11 cellular contexts compared by ENCODE assay signal in the genomic region with DNA sequence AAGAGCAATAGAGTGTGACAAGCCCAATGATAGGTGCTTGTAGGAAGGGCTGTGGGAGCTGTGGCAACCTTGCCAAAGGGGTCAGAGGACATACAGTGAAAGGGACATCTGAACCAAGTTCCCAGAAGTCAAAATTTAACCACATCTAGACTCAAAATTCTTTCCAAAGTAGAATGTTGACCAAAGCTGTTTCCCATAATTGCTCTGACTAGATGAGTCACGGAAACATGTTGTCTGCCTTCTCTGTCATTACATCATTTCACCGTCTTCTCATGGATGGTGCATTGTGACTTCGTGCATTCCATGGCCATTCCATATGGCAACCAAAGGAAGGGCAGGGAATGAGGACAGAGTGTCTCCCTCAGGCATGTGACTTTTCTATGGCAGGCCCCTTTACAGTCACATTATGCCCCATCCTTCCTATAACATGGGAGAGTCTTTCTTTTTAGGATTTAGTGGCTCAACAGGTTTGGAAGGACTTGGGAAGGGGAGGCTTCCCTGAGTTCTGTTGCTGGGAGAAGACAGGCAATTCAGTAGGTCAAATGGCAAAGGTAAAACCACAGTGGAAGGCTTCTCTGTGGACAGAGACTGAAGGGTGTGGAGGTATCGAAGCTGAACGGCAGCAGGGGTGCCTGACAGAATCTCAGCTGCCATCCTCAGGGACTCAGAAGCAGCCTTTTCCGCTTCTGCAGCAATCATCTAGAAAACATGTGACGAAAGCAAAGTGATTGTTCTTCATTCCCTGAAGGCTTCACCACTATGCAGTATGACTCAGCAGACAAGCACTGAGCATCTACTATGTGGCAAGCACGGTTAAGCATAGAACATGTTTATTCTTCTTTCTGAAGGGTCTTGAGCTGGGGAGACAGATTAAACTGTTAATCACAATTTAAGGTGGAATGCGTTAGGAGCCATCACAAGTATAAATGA. TPM values are rescaled to one million over a fixed set of nuclear protein-coding genes. Genes with fewer than 3 reads are reported as not detected.
DNase-seq lines count a peak whose midpoint lies in the region; ATAC-seq and TF ChIP-seq lines count a peak whose summit lies in the region.
"Had no signal": no experiment of that assay in that cellular context is flagged by ENCODE, and none has a peak within 500 bp of the region (broad histone marks: within the 10 kb centered on the region; RNA-seq: fewer than 3 reads in every experiment).

No MANE protein-coding gene starts in this region.

- intact Hi-C loops in body of pancreas (cut with DNase I), result no loop called here
- intact Hi-C loops in colonic mucosa (cut with DNase I), result no loop called here

- no peaks in the 10 kb centered on the region for H3K9me3 Mint-ChIP-seq in progenitor cell of endocrine pancreas (ENCODE audit: low read depth)
- H3K9me3 Mint-ChIP-seq: stimulated activated effector memory CD8-positive, alpha-beta T cell treated with anti-CD3 and anti-CD28 coated beads, Interleukin-12 subunit alpha, Interleukin-12 subunit beta, amount 100 ng/mL, for 72 hours had no signal

- H3K36me3 ChIP-seq in body of pancreas (replicated peaks in 1 of 2; ENCODE audit: insufficient read depth in 1 of 2, low read depth in 2 of 2) (no peaks in the 10 kb centered on the region), colonic mucosa (no peaks in the 10 kb centered on the region)

- H3K4me3 ChIP-seq in epithelial cell of proximal tubule (ENCODE audit: low read depth, low read length) (no peak overlapping the region), body of pancreas (no peak overlapping the region), colonic mucosa (no peak overlapping the region)

- H3K27me3 ChIP-seq in body of pancreas (no peaks in the 10 kb centered on the region), colonic mucosa (no peaks in the 10 kb centered on the region)

- H3K27ac Mint-ChIP-seq in progenitor cell of endocrine pancreas, result no peak overlapping the region
- H3K27ac Mint-ChIP-seq: stimulated activated effector memory CD8-positive, alpha-beta T cell treated with anti-CD3 and anti-CD28 coated beads, Interleukin-12 subunit alpha, Interleukin-12 subunit beta, amount 100 ng/mL, for 72 hours had no signal

- H3K9ac ChIP-seq in colonic mucosa (ENCODE audit: low read depth in 2 of 2, low read length in 2 of 2), result no peak overlapping the region

- peaks cover 11% of the 10 kb centered on the region for H3K27me3 Mint-ChIP-seq in progenitor cell of endocrine pancreas

- TF ChIP-seq POLR2A in body of pancreas (IDR thresholded peaks at IDR 0.05), result no peak

- no peak for TF ChIP-seq CTCF in epithelial cell of proximal tubule (conservative IDR thresholded peaks at IDR 0.05; ENCODE audit: low read depth, low read length)
- TF ChIP-seq CTCF in body of pancreas (IDR thresholded peaks at IDR 0.05), result no peak
- TF ChIP-seq CTCF in progenitor cell of endocrine pancreas (IDR thresholded peaks at IDR 0.05; ENCODE audit: unreplicated experiment), result no peak
- no peak for TF ChIP-seq CTCF in colonic mucosa (IDR thresholded peaks at IDR 0.05)

- no peaks in the 10 kb centered on the region for H3K9me3 ChIP-seq in body of pancreas
- no peaks in the 10 kb centered on the region for H3K9me3 ChIP-seq in colonic mucosa

- ATAC-seq in GM21786 (IDR thresholded peaks at IDR 0.05; ENCODE audit: unreplicated experiment) (peak; percentile 72), GM21367 (IDR thresholded peaks at IDR 0.05; ENCODE audit: unreplicated experiment) (no peak), body of pancreas (no peak)
- ATAC-seq: stimulated activated effector memory CD8-positive, alpha-beta T cell treated with anti-CD3 and anti-CD28 coated beads, Interleukin-12 subunit alpha, Interleukin-12 subunit beta, amount 100 ng/mL, for 72 hours had no signal

- WGBS in body of pancreas, 2 donors, result 71 to 72% methylated on average over 9 of the region's 9 CpGs

- H3K4me1 Mint-ChIP-seq in progenitor cell of endocrine pancreas (ENCODE audit: low read depth), result peaks cover 7% of the 10 kb centered on the region
- H3K4me1 Mint-ChIP-seq: stimulated activated effector memory CD8-positive, alpha-beta T cell treated with anti-CD3 and anti-CD28 coated beads, Interleukin-12 subunit alpha, Interleukin-12 subunit beta, amount 100 ng/mL, for 72 hours had no signal

- no peak overlapping the region for H3K4me3 Mint-ChIP-seq in progenitor cell of endocrine pancreas (ENCODE audit: low read depth)
- H3K4me3 Mint-ChIP-seq: stimulated activated effector memory CD8-positive, alpha-beta T cell treated with anti-CD3 and anti-CD28 coated beads, Interleukin-12 subunit alpha, Interleukin-12 subunit beta, amount 100 ng/mL, for 72 hours had no signal

- DNase-seq in AG08396 (ENCODE audit: low spot score) (peak; percentile 33), NOMO-1 treated with dmso at 0.1 percent for 144 hours (lab: John Stamatoyannopoulos, UW; ENCODE audit: unreplicated experiment) (peak; percentile 69), epithelial cell of proximal tubule (ENCODE audit: low read depth) (peak; percentile 10), body of pancreas (no peak), progenitor cell of endocrine pancreas (ENCODE audit: low spot score, unreplicated experiment) (no peak), colonic mucosa (no peak)
- DNase-seq: NCI-H2171 treated with DMSO at 0.1 percent for 48 hours had no signal

- H3K27ac ChIP-seq in body of pancreas (no peak overlapping the region), colonic mucosa (no peak overlapping the region)

- no peaks in the 10 kb centered on the region for H3K36me3 Mint-ChIP-seq in progenitor cell of endocrine pancreas (ENCODE audit: insufficient read depth)
- H3K36me3 Mint-ChIP-seq: stimulated activated effector memory CD8-positive, alpha-beta T cell treated with anti-CD3 and anti-CD28 coated beads, Interleukin-12 subunit alpha, Interleukin-12 subunit beta, amount 100 ng/mL, for 72 hours had no signal

- H3K4me1 ChIP-seq in body of pancreas (peaks cover 5% of the 10 kb centered on the region), colonic mucosa (no peaks in the 10 kb centered on the region)

RNA-seq across cellular contexts. Expression of a gene that starts 24.7 kb away (rescaled TPM):
- total RNA-seq in epithelial cell of proximal tubule (not detected in 2 replicates), body of pancreas (not detected), progenitor cell of endocrine pancreas (0.18 TPM in 1 of 2 replicates, not detected in the other), colonic mucosa (not detected)
- total RNA-seq: posterior vena cava had no signal

RNA-seq across cellular contexts. Expression of a gene that starts 40.6 kb away (rescaled TPM):
- 0.06 and 0.43 TPM in 2 replicates for total RNA-seq in epithelial cell of proximal tubule
- not detected for total RNA-seq in body of pancreas
- total RNA-seq in progenitor cell of endocrine pancreas, result 0.12 and 0.18 TPM in 2 replicates
- 1 to 10 TPM in 1 of 2 donors, under 1 TPM in 1; 0.80 to 2.4 TPM for total RNA-seq in colonic mucosa
- total RNA-seq: posterior vena cava had no signal

Comparison
In these comparisons a context has a peak if more than half of its experiments do, and no peak if none do; other contexts are left out.
1. DNase-seq: peak in AG08396 (single experiment), NOMO-1 treated with dmso at 0.1 percent for 144 hours (single experiment) and epithelial cell of proximal tubule (single experiment); none in body of pancreas (0 of 4), progenitor cell of endocrine pancreas (single experiment) and colonic mucosa (single experiment).